ENCODE assay signal across 11 cellular contexts in genomic region chr3:111924283-111924682, GRCh38. TPM values are rescaled to one million over a fixed set of nuclear protein-coding genes. Genes with fewer than 3 reads are reported as not detected.
DNase-seq lines count a peak whose midpoint lies in the region; ATAC-seq and TF ChIP-seq lines count a peak whose summit lies in the region.
"Had no signal": no experiment of that assay in that cellular context is flagged by ENCODE, and none has a peak within 500 bp of the region (broad histone marks: within the 10 kb centered on the region; RNA-seq: fewer than 3 reads in every experiment).

No MANE protein-coding gene starts in this region.

- CTCF ChIA-PET in OCI-LY7 (lab: Charles Lee; ENCODE audit: unreplicated experiment), result no interaction called here

- intact Hi-C loops in esophagus muscularis mucosa (cut with DNase I) (no loop called here), psoas muscle (cut with DNase I) (no loop called here), OCI-LY7 (cut with micrococcal nuclease; ENCODE audit: unreplicated experiment) (no loop called here), vagina (cut with DNase I) (no loop called here)

- H3K4me3 ChIP-seq in esophagus muscularis mucosa, result no peak overlapping the region
- H3K4me3 ChIP-seq in psoas muscle, result no peak overlapping the region
- no peak overlapping the region for H3K4me3 ChIP-seq in OCI-LY7 (ENCODE audit: low read depth, low read length, poor library complexity, severe bottlenecking)
- no peak overlapping the region for H3K4me3 ChIP-seq in vagina
- H3K4me3 ChIP-seq: adrenal gland, suprapubic skin had no signal

- no peaks in the 10 kb centered on the region for H3K79me2 ChIP-seq in OCI-LY7 (ENCODE audit: insufficient read depth, low read depth, low read length)

- no peak overlapping the region for H3K4me2 ChIP-seq in OCI-LY7 (ENCODE audit: low read length)

- H3K9me3 ChIP-seq in esophagus muscularis mucosa (no peaks in the 10 kb centered on the region), psoas muscle (no peaks in the 10 kb centered on the region), OCI-LY7 (ENCODE audit: low read length) (no peaks in the 10 kb centered on the region), vagina (no peaks in the 10 kb centered on the region)
- H3K9me3 ChIP-seq: adrenal gland, suprapubic skin had no signal

- peaks cover 35 to 43% (median 39%) of the 10 kb centered on the region in 4 donors for H3K4me1 ChIP-seq in esophagus muscularis mucosa
- peaks cover 24% of the 10 kb centered on the region for H3K4me1 ChIP-seq in psoas muscle
- no peaks in the 10 kb centered on the region for H3K4me1 ChIP-seq in OCI-LY7 (ENCODE audit: insufficient read depth, low read length, poor library complexity, severe bottlenecking)
- H3K4me1 ChIP-seq in vagina, result peaks cover 9% of the 10 kb centered on the region
- H3K4me1 ChIP-seq: adrenal gland had no signal

- H2AFZ ChIP-seq in OCI-LY7 (ENCODE audit: low read length), result no peak overlapping the region

- H3K36me3 ChIP-seq in esophagus muscularis mucosa, result peaks cover 5 to 45% (median 22%) of the 10 kb centered on the region in 4 donors
- H3K36me3 ChIP-seq in psoas muscle (ENCODE audit: insufficient read depth in 1 of 2, low read depth in 1 of 2), result peaks cover 0 to 7% of the 10 kb centered on the region in 2 donors
- no peaks in the 10 kb centered on the region for H3K36me3 ChIP-seq in OCI-LY7 (ENCODE audit: insufficient read depth, low read length)
- H3K36me3 ChIP-seq in vagina, result peaks cover 0 to 23% of the 10 kb centered on the region in 2 donors

- TF ChIP-seq CTCF in esophagus muscularis mucosa (IDR thresholded peaks at IDR 0.05) (no peak), psoas muscle (IDR thresholded peaks at IDR 0.05) (no peak), OCI-LY7 (conservative IDR thresholded peaks at IDR 0.05; ENCODE audit: low read length) (no peak), vagina (IDR thresholded peaks at IDR 0.05) (no peak)

- no peak for TF ChIP-seq EP300 in esophagus muscularis mucosa (IDR thresholded peaks at IDR 0.05)

- H3K9me2 ChIP-seq in OCI-LY7 (ENCODE audit: insufficient read depth, low read length), result no peaks in the 10 kb centered on the region

- peak; percentile 98 to 100 (median 100) for ATAC-seq in psoas muscle
- no peak for ATAC-seq in stimulated activated naive CD8-positive, alpha-beta T cell treated with anti-CD3 and anti-CD28 coated beads, Interleukin-15, Interleukin-2, amounts not matched to agents 100 U/mL and 50 U/mL, for 24 hours

- POLR2A ChIA-PET in OCI-LY7 (lab: Charles Lee), result no interaction called here

- WGBS in esophagus muscularis mucosa, result 12% methylated on average over 6 of the region's 6 CpGs
- 4 to 15% (median 11%) methylated on average over 6 of the region's 6 CpGs for WGBS in psoas muscle, 3 donors

- H4K20me1 ChIP-seq in OCI-LY7 (ENCODE audit: insufficient read depth, low read length), result no peaks in the 10 kb centered on the region

- H3K27me3 ChIP-seq in esophagus muscularis mucosa (no peaks in the 10 kb centered on the region), psoas muscle (ENCODE audit: insufficient read depth in 3 of 3, low read length in 2 of 3) (no peaks in the 10 kb centered on the region), vagina (no peaks in the 10 kb centered on the region)
- H3K27me3 ChIP-seq: adrenal gland, suprapubic skin had no signal

- H3K27ac ChIP-seq in esophagus muscularis mucosa (replicated peaks in 1 of 4), result peak overlapping the region; percentile 51 to 74 (median 60)
- peak overlapping the region; percentile 80 for H3K27ac ChIP-seq in psoas muscle
- no peak overlapping the region for H3K27ac ChIP-seq in OCI-LY7 (ENCODE audit: low read depth, low read length, poor library complexity, severe bottlenecking)
- H3K27ac ChIP-seq in vagina, result no peak overlapping the region
- H3K27ac ChIP-seq: adrenal gland, C4-2B, suprapubic skin had no signal

- TF ChIP-seq POLR2A in esophagus muscularis mucosa (IDR thresholded peaks at IDR 0.05; ENCODE audit: low read depth) (no peak), vagina (IDR thresholded peaks at IDR 0.05) (no peak)

- no TSS peak for BruUV-seq in OCI-LY7 (replicated peaks; lab: Mats Ljungman, UMichigan)

- DNase-seq in DMS153 treated with DMSO at 0.1 percent for 48 hours (lab: John Stamatoyannopoulos, UW; ENCODE audit: unreplicated experiment) (peak; percentile 34), NCI-H510A treated with DMSO at 0.1 percent for 48 hours (lab: John Stamatoyannopoulos, UW) (peak; percentile 46), esophagus muscularis mucosa (ENCODE audit: extremely low spot score) (no peak), psoas muscle (peak; percentile 68 to 85), OCI-LY7 (ENCODE audit: low spot score) (no peak), vagina (ENCODE audit: extremely low spot score in 2 of 2) (no peak)
- DNase-seq in stimulated activated naive CD8-positive, alpha-beta T cell treated with anti-CD3 and anti-CD28 coated beads, Interleukin-15, Interleukin-2, amounts not matched to agents 100 U/mL and 50 U/mL, for 24 hours, result no peak
- no peak for DNase-seq in activated CD4-positive, alpha-beta T cell treated with anti-CD3 and anti-CD28 coated beads, Interleukin-2, amount 50 U/mL, for 48 hours

RNA-seq across cellular contexts. Expression of gene ABHD10, which starts 54.5 kb away (rescaled TPM):
- total RNA-seq in esophagus muscularis mucosa (10 to 100 TPM in 3 of 4 donors, 1 to 10 TPM in 1; 6.5 to 15.0 (median 12.2) TPM), psoas muscle (10 to 100 TPM in 3 of 4 donors, 1 to 10 TPM in 1; 8.2 to 17.1 (median 13.2) TPM), OCI-LY7 (2022) (45.1 and 46.5 TPM in 2 replicates), vagina (10.8 TPM)
- 10 to 100 TPM in 2 of 3 donors, 1 to 10 TPM in 1; 6.1 to 17.0 (median 12.9) TPM for polyA plus RNA-seq in psoas muscle
- 25.8 and 40.8 TPM in 2 replicates for total RNA-seq in OCI-LY7 (2014; rRNA removed; shearing (Covaris generic))

Comparison
In these comparisons a context has a peak if more than half of its experiments do, and no peak if none do; other contexts are left out.
1. DNase-seq: peak in DMS153 treated with DMSO at 0.1 percent for 48 hours (single experiment), NCI-H510A treated with DMSO at 0.1 percent for 48 hours (single experiment) and psoas muscle (2 of 2); none in esophagus muscularis mucosa (single experiment), OCI-LY7 (single experiment), stimulated activated naive CD8-positive, alpha-beta T cell treated with anti-CD3 and anti-CD28 coated beads, Interleukin-15, Interleukin-2, amounts not matched to agents 100 U/mL and 50 U/mL, for 24 hours (single experiment), vagina (0 of 2) and activated CD4-positive, alpha-beta T cell treated with anti-CD3 and anti-CD28 coated beads, Interleukin-2, amount 50 U/mL, for 48 hours (0 of 2).
2. H3K27ac ChIP-seq: peak in esophagus muscularis mucosa (4 of 4) and psoas muscle (single experiment); none in OCI-LY7 (single experiment) and vagina (single experiment).